14 cellular contexts compared by ENCODE assay signal in the genomic region with DNA sequence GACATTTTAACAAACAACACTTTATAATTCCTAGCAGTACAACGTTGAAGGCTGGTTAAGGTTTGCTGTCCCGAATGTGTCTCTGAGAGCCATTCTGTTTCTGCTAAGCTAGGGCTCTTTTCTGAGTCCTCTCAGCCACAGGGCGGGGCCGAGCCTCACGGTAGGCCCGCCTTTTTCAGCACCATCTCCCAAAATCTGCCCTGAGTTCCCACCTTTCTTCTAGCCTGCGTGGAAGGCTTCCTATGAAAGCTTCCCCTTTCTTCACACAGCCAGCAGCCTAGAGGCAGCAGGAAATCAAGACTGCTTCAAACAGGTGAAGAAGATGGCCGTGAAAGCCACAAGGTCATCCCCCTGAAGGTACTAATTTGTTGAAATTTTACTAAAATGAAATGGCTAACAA.
DNase-seq lines count a peak whose midpoint lies in the region; ATAC-seq and TF ChIP-seq lines count a peak whose summit lies in the region.
"Had no signal": no experiment of that assay in that cellular context is flagged by ENCODE, and none has a peak within 500 bp of the region (broad histone marks: within the 10 kb centered on the region; RNA-seq: fewer than 3 reads in every experiment).

No MANE protein-coding gene starts in this region.

- no peak overlapping the region for H2AK5ac ChIP-seq in mesendoderm (ENCODE audit: low read length)

- TF ChIP-seq CTCF in OCI-LY7 (conservative IDR thresholded peaks at IDR 0.05; ENCODE audit: low read length), result no peak

- peak overlapping the region; percentile 13; the same call in 1 of the 2 replicates for H3K27ac ChIP-seq in ACC112 (ENCODE audit: low read depth, low read length)
- H3K27ac ChIP-seq in mesendoderm (ENCODE audit: low read depth, low read length), result no peak overlapping the region
- no peak overlapping the region for H3K27ac ChIP-seq in OCI-LY7 (ENCODE audit: low read depth, low read length, poor library complexity, severe bottlenecking)
- H3K27ac ChIP-seq: pancreas had no signal

- H3K79me1 ChIP-seq in mesendoderm (ENCODE audit: low read length), result no peaks in the 10 kb centered on the region

- no peaks in the 10 kb centered on the region for H3K9me2 ChIP-seq in OCI-LY7 (ENCODE audit: insufficient read depth, low read length)

- no peak overlapping the region for H4K8ac ChIP-seq in mesendoderm (ENCODE audit: low read depth, low read length)

- no peak overlapping the region for H3K23ac ChIP-seq in mesendoderm (ENCODE audit: low read length)

- H3K27me3 ChIP-seq in ACC112 (ENCODE audit: insufficient read depth, low read length) (no peaks in the 10 kb centered on the region), adipocyte (replicated peaks; ENCODE audit: control insufficient read depth, insufficient read depth, low read length) (no peaks in the 10 kb centered on the region), mesendoderm (ENCODE audit: insufficient read depth, low read length, poor library complexity) (no peaks in the 10 kb centered on the region)
- H3K27me3 ChIP-seq: pancreas had no signal

- no peaks in the 10 kb centered on the region for H3K9me3 ChIP-seq in adipocyte (ENCODE audit: control insufficient read depth, low read length)
- H3K9me3 ChIP-seq in OCI-LY7 (ENCODE audit: low read length), result no peaks in the 10 kb centered on the region
- H3K9me3 ChIP-seq: pancreas had no signal

- H3K79me2 ChIP-seq in ACC112 (ENCODE audit: control insufficient read depth, insufficient read depth, low read length, unreplicated experiment) (no peaks in the 10 kb centered on the region), mesendoderm (ENCODE audit: control insufficient read depth, insufficient read depth, low read length) (no peaks in the 10 kb centered on the region), OCI-LY7 (ENCODE audit: insufficient read depth, low read depth, low read length) (no peaks in the 10 kb centered on the region)

- POLR2A ChIA-PET in OCI-LY7 (lab: Charles Lee), result no interaction called here

- no peak overlapping the region for H4K5ac ChIP-seq in mesendoderm (ENCODE audit: low read length)

- H3K4ac ChIP-seq in mesendoderm (ENCODE audit: low read depth, low read length), result no peak overlapping the region

- H3K36me3 ChIP-seq in ACC112 (ENCODE audit: insufficient read depth, low read length) (no peaks in the 10 kb centered on the region), adipocyte (ENCODE audit: control insufficient read depth, insufficient read depth, low read length, severe bottlenecking) (no peaks in the 10 kb centered on the region), mesendoderm (ENCODE audit: control insufficient read depth, insufficient read depth, low read length) (no peaks in the 10 kb centered on the region), OCI-LY7 (ENCODE audit: insufficient read depth, low read length) (no peaks in the 10 kb centered on the region)
- H3K36me3 ChIP-seq: pancreas had no signal

- H2AFZ ChIP-seq in ACC112 (ENCODE audit: low read length, unreplicated experiment) (no peak overlapping the region), OCI-LY7 (ENCODE audit: low read length) (no peak overlapping the region)

- intact Hi-C loops in OCI-LY7 (cut with micrococcal nuclease; ENCODE audit: unreplicated experiment), result no loop called here

- no peaks in the 10 kb centered on the region for H4K20me1 ChIP-seq in OCI-LY7 (ENCODE audit: insufficient read depth, low read length)

- H3K18ac ChIP-seq in mesendoderm (ENCODE audit: low read length), result no peak overlapping the region

- DNase-seq in HPDE6-E6E7 (ENCODE audit: extremely low spot score) (peak; percentile 1), adipocyte (ENCODE audit: low read depth) (no peak), mesendoderm (peak; percentile 49), NCI-H1930 (lab: John Stamatoyannopoulos, UW) (no peak), NCI-H345 (lab: John Stamatoyannopoulos, UW) (no peak), OCI-LY7 (ENCODE audit: low spot score) (no peak)
- DNase-seq: amniotic stem cell; DMS 273 treated with DMSO at 0.1 percent for 48 hours; NCI-H1092 treated with DMSO at 0.1 percent for 48 hours; pancreas; stimulated activated CD4-positive, alpha-beta T cell treated with anti-CD3 and anti-CD28 coated beads, Interleukin-12 subunit alpha, Interleukin-12 subunit beta, amount 100 ng/mL, for 4 hours had no signal

- H3K4me3 ChIP-seq in ACC112 (ENCODE audit: low read depth, low read length), result peak overlapping the region; percentile 38; the same call in 1 of the 2 replicates
- peak overlapping the region; percentile 43 for H3K4me3 ChIP-seq in adipocyte (ENCODE audit: low read length)
- H3K4me3 ChIP-seq in mesendoderm (ENCODE audit: low read length), result no peak overlapping the region
- H3K4me3 ChIP-seq in OCI-LY7 (ENCODE audit: low read depth, low read length, poor library complexity, severe bottlenecking), result no peak overlapping the region
- H3K4me3 ChIP-seq: lung, pancreas had no signal

- H3K4me2 ChIP-seq in mesendoderm (ENCODE audit: low read length), result no peak overlapping the region
- H3K4me2 ChIP-seq in OCI-LY7 (ENCODE audit: low read length), result no peak overlapping the region

- no peak overlapping the region for H2BK5ac ChIP-seq in mesendoderm (ENCODE audit: low read length)

- no peak overlapping the region for H3K9ac ChIP-seq in adipocyte (ENCODE audit: low read length)
- no peak overlapping the region for H3K9ac ChIP-seq in mesendoderm (ENCODE audit: low read length)

- no CpG with 5 or more reads among the region's 8 CpGs for WGBS in mesendoderm (ENCODE audit: extremely low coverage, insufficient coverage, low lambda C conversion rate)

- H3K4me1 ChIP-seq in ACC112 (ENCODE audit: control insufficient read depth, insufficient read depth, low read length, unreplicated experiment), result peaks cover 17% of the 10 kb centered on the region
- H3K4me1 ChIP-seq in adipocyte (ENCODE audit: control insufficient read depth, insufficient read depth, low read length), result no peaks in the 10 kb centered on the region
- H3K4me1 ChIP-seq in mesendoderm (ENCODE audit: control insufficient read depth, low read depth, low read length), result peaks cover 11% of the 10 kb centered on the region
- no peaks in the 10 kb centered on the region for H3K4me1 ChIP-seq in OCI-LY7 (ENCODE audit: insufficient read depth, low read length, poor library complexity, severe bottlenecking)
- H3K4me1 ChIP-seq: pancreas had no signal

- no peak for ATAC-seq in GM21576 (IDR thresholded peaks at IDR 0.05; ENCODE audit: unreplicated experiment)

- H2BK120ac ChIP-seq in mesendoderm (ENCODE audit: low read depth, low read length), result no peak overlapping the region

- no TSS peak for BruUV-seq in OCI-LY7 (replicated peaks; lab: Mats Ljungman, UMichigan)

- CTCF ChIA-PET in OCI-LY7 (lab: Charles Lee; ENCODE audit: unreplicated experiment), result interaction anchor here (0.6 kb wide), 1 partner anchor 755 kb away, joined by 3 read pairs; no protein-coding TSS in a partner anchor

- H3K56ac ChIP-seq in mesendoderm (ENCODE audit: low read length), result no peak overlapping the region

- no peak overlapping the region for H2BK15ac ChIP-seq in mesendoderm (replicated peaks; ENCODE audit: low read depth)

Comparison
In these comparisons a context has a peak if more than half of its experiments do, and no peak if none do; other contexts are left out.
1. H3K4me3 ChIP-seq: peak in ACC112 (single experiment) and adipocyte (single experiment); none in mesendoderm (single experiment) and OCI-LY7 (single experiment).
2. DNase-seq: peak in HPDE6-E6E7 (single experiment) and mesendoderm (single experiment); none in adipocyte (single experiment), NCI-H1930 (0 of 2), NCI-H345 (single experiment) and OCI-LY7 (single experiment).